In genomic region chr10:114962441-114962840, GRCh38 we compare ENCODE assay signal across 19 cellular contexts.
"Had no signal": no experiment of that assay in that cellular context is flagged by ENCODE, and none has a peak within 500 bp of the region (broad histone marks: within the 10 kb centered on the region; RNA-seq: fewer than 3 reads in every experiment).

No MANE protein-coding gene starts in this region.

- H3K36me3 Mint-ChIP-seq: natural killer cell treated with Interleukin-12 subunit alpha and Interleukin-12 subunit beta and Interleukin-15 and Interleukin-18, amount 100 ng/mL, for 72 hours had no signal

- H3K9me3 ChIP-seq: neutrophil, pancreas, thyroid gland had no signal

- H3K36me3 ChIP-seq: neutrophil, pancreas had no signal

- H3K4me3 Mint-ChIP-seq: activated CD4-positive, alpha-beta T cell treated with anti-CD3 and anti-CD28 coated beads for 36 hours; activated naive CD8-positive, alpha-beta T cell; activated T-helper 1 cell treated with anti-CD3 and anti-CD28 coated beads, Interleukin-12 subunit alpha, Interleukin-12 subunit beta, Interleukin-2, Interleukin-4 antibody, amounts not matched to agents 30 ng/mL and 10 ng/mL and 1 ng/mL, durations not matched to agents 14 hours and 24 hours and 36 hours; immature natural killer cell; natural killer cell treated with Interleukin-12 subunit alpha and Interleukin-12 subunit beta and Interleukin-15 and Interleukin-18, amount 100 ng/mL, for 72 hours; WTC11 had no signal

- H3K27ac ChIP-seq: neutrophil, pancreas, thyroid gland had no signal

- H3K27me3 Mint-ChIP-seq: activated CD4-positive, alpha-beta T cell treated with anti-CD3 and anti-CD28 coated beads for 36 hours; activated naive CD8-positive, alpha-beta T cell; natural killer cell treated with Interleukin-12 subunit alpha and Interleukin-12 subunit beta and Interleukin-15 and Interleukin-18, amount 100 ng/mL, for 72 hours had no signal

- DNase-seq: activated CD4-positive, alpha-beta T cell treated with anti-CD3 and anti-CD28 coated beads for 36 hours; activated CD4-positive, alpha-beta T cell treated with anti-CD3 and anti-CD28 coated beads, Interleukin-2, amount 50 U/mL, for 48 hours; activated gamma-delta T cell treated with Interleukin-2 at 50 U/mL for 16 hours; activated T-cell treated with anti-CD3 and anti-CD28 coated beads for 4 hours; dorsolateral prefrontal cortex; immature natural killer cell; kidney glomerular epithelial cell; mesendoderm; pancreas; stimulated activated CD4-positive, alpha-beta T cell treated with anti-CD3 and anti-CD28 coated beads, Interleukin-12 subunit alpha, Interleukin-12 subunit beta, amount 100 ng/mL, for 4 hours; stimulated activated CD4-positive, alpha-beta T cell treated with anti-CD3 and anti-CD28 coated beads, Interleukin-1b, Interleukin-23, amount 100 ng/mL, for 48 hours; stimulated activated CD8-positive, alpha-beta memory T cell treated with anti-CD3 and anti-CD28 coated beads, Interleukin-4, amount 100 ng/mL, for 48 hours; stimulated activated naive CD4-positive, alpha-beta T cell; thyroid gland had no signal

- H3K4me3 ChIP-seq: dorsolateral prefrontal cortex, pancreas, thyroid gland had no signal

- H3K4me1 ChIP-seq: pancreas, thyroid gland had no signal

- H3K27ac Mint-ChIP-seq: activated CD4-positive, alpha-beta T cell treated with anti-CD3 and anti-CD28 coated beads for 36 hours; activated naive CD8-positive, alpha-beta T cell; activated T-helper 1 cell treated with anti-CD3 and anti-CD28 coated beads, Interleukin-12 subunit alpha, Interleukin-12 subunit beta, Interleukin-2, Interleukin-4 antibody, amounts not matched to agents 30 ng/mL and 10 ng/mL and 1 ng/mL, durations not matched to agents 14 hours and 24 hours and 36 hours; natural killer cell treated with Interleukin-12 subunit alpha and Interleukin-12 subunit beta and Interleukin-15 and Interleukin-18, amount 100 ng/mL, for 72 hours; WTC11 had no signal

- H3K9me3 Mint-ChIP-seq: activated T-helper 1 cell treated with anti-CD3 and anti-CD28 coated beads, Interleukin-12 subunit alpha, Interleukin-12 subunit beta, Interleukin-2, Interleukin-4 antibody, amounts not matched to agents 30 ng/mL and 10 ng/mL and 1 ng/mL, durations not matched to agents 14 hours and 24 hours and 36 hours; immature natural killer cell; natural killer cell treated with Interleukin-12 subunit alpha and Interleukin-12 subunit beta and Interleukin-15 and Interleukin-18, amount 100 ng/mL, for 72 hours; WTC11 had no signal
